In genomic region chr22:37843746-37844089, GRCh38 we compare ENCODE assay signal across 7 cellular contexts. TPM values are rescaled to one million over a fixed set of nuclear protein-coding genes. Genes with fewer than 3 reads are reported as not detected.
DNase-seq lines count a peak whose midpoint lies in the region; ATAC-seq lines count a peak whose summit lies in the region.

No MANE protein-coding gene starts in this region.

- no peaks in the 10 kb centered on the region for H3K4me1 ChIP-seq in iPS-20b (ENCODE audit: insufficient read depth, low read length)

- H3K27ac ChIP-seq in adipose tissue (ENCODE audit: low read depth, low read length) (peak overlapping the region; percentile 49), iPS-20b (ENCODE audit: low read length) (no peak overlapping the region)

- peaks cover under 1% of the 10 kb centered on the region; the same call in 1 of the 2 replicates for H3K36me3 ChIP-seq in iPS-20b (ENCODE audit: insufficient read depth, low read depth, low read length)

- no peaks in the 10 kb centered on the region for H3K27me3 ChIP-seq in iPS-20b (ENCODE audit: insufficient read depth, low read length)

- DNase-seq in NCI-H69 (lab: John Stamatoyannopoulos, UW) (peak; percentile 85), posterior vena cava (ENCODE audit: low spot score) (no peak)
- DNase-seq in stimulated activated CD4-positive, alpha-beta T cell treated with anti-CD3 and anti-CD28 coated beads, Interleukin-1b, Interleukin-23, amount 100 ng/mL, for 48 hours: peak; percentile 48

- 0 to 1% (median 0%) methylated on average over 38 to 46 of the region's 46 CpGs for WGBS in adipose tissue, 3 donors

- H3K9ac ChIP-seq in iPS-20b (ENCODE audit: low read depth, low read length): peak overlapping the region; percentile 76; the same call in 1 of the 2 replicates

- intact Hi-C loops in posterior vena cava (cut with DNase I): no loop called here

- peak overlapping the region; percentile 93 for H3K4me3 ChIP-seq in iPS-20b (ENCODE audit: low read length)

- no peaks in the 10 kb centered on the region for H3K9me3 ChIP-seq in iPS-20b (ENCODE audit: insufficient read depth, low read depth, low read length)

- peak; percentile 22 for ATAC-seq in GM18858 (IDR thresholded peaks at IDR 0.05; ENCODE audit: unreplicated experiment)
- peak; percentile 51 for ATAC-seq in HG02588 (IDR thresholded peaks at IDR 0.05; ENCODE audit: unreplicated experiment)

RNA-seq across cellular contexts. Expression of gene ANKRD54, which starts 0.4 kb away (rescaled TPM):
- 10 to 100 TPM; 12.7 to 18.3 (median 13.9) TPM for polyA plus RNA-seq in adipose tissue
- 10 to 100 TPM; 13.3 to 15.1 TPM for total RNA-seq in posterior vena cava

RNA-seq across cellular contexts. Expression of gene EIF3L, which starts 5.5 kb away (rescaled TPM):
- 100 to 1,000 TPM; 315 to 364 (median 352) TPM for polyA plus RNA-seq in adipose tissue
- 100 to 1,000 TPM; 260 to 267 TPM for total RNA-seq in posterior vena cava

RNA-seq across cellular contexts. Expression of gene GALR3, which starts 20.5 kb away (rescaled TPM):
- polyA plus RNA-seq in adipose tissue: under 1 TPM in 1 of 3 donors, not detected in 2; 0.15 TPM
- not detected for total RNA-seq in posterior vena cava

RNA-seq across cellular contexts. Expression of gene GCAT, which starts 36.0 kb away (rescaled TPM):
- 10 to 100 TPM; 13.6 to 33.2 (median 14.7) TPM for polyA plus RNA-seq in adipose tissue
- total RNA-seq in posterior vena cava: 1 to 10 TPM; 3.3 to 6.2 TPM
